1 cellular context compared by ENCODE assay signal in the genomic region with DNA sequence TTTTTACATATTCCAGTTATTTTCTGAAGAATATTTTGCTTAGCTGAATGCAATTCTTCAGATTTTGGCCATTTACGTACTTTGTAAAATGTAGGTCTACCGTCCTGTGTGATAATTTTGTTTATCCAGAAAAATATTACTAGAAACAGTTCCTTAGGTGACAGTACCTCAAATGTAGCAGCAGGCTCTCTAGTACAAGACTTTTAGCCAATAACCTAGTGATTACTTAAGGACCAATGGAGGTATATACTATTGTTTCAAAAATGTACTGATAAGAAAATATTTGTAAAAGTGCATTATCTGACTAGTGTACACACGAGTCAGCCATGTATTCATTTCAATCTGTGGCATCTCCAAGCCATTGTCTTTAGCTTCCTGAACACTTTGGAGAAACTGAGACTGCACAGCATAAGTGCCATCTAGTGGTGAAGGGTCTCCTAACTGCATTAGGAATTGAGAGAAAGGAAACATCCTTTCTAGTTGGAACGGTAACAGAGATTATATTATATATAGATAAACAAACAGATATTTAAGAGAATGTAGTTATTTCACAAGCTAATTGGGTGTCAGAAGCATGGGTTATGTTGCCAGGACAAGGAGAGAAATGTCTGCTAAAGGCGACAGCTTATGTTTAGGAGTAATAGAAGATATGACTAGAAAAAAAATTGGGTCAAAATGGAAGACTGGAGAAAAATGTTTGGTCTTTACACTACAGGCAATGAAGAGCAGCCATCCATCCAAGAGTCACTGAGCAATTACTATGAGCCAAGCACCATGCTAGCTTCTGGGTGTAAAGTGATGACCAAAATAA.
A peak's percentile ranks its signal among the peaks of the same experiment; 100 is the strongest.
TF ChIP-seq lines count a peak whose summit lies in the region.

No MANE protein-coding gene starts in this region.

TF ChIP-seq in HepG2, 621 proteins besides CTCF, POLR2A, EP300 and RAD21 (continued from another document and continues in another):
- TF ChIP-seq ATF6 (CRISPR knock-in tag; conservative IDR thresholded peaks at IDR 0.05), result no peak
- TF ChIP-seq ZSCAN29 (CRISPR knock-in tag; conservative IDR thresholded peaks at IDR 0.05), result no peak
- TF ChIP-seq ZNF703 (CRISPR knock-in tag; IDR thresholded peaks at IDR 0.05; ENCODE audit: borderline replicate concordance), result no peak
- TF ChIP-seq ZNF552 (CRISPR knock-in tag; IDR thresholded peaks at IDR 0.05; ENCODE audit: borderline replicate concordance), result no peak
- TF ChIP-seq FOXK1 (CRISPR knock-in tag; IDR thresholded peaks at IDR 0.05; ENCODE audit: borderline replicate concordance, low read depth), result 0 out of 2 replicates have a peak, but pooled peaks have one; percentile 31
- no peak for TF ChIP-seq TBP (CRISPR knock-in tag; IDR thresholded peaks at IDR 0.05)
- TF ChIP-seq ZBTB8A (CRISPR knock-in tag; IDR thresholded peaks at IDR 0.05; ENCODE audit: borderline replicate concordance, low read depth), result no peak
- TF ChIP-seq RFX1 (IDR thresholded peaks at IDR 0.05), result no peak
- TF ChIP-seq, protein P1, sequence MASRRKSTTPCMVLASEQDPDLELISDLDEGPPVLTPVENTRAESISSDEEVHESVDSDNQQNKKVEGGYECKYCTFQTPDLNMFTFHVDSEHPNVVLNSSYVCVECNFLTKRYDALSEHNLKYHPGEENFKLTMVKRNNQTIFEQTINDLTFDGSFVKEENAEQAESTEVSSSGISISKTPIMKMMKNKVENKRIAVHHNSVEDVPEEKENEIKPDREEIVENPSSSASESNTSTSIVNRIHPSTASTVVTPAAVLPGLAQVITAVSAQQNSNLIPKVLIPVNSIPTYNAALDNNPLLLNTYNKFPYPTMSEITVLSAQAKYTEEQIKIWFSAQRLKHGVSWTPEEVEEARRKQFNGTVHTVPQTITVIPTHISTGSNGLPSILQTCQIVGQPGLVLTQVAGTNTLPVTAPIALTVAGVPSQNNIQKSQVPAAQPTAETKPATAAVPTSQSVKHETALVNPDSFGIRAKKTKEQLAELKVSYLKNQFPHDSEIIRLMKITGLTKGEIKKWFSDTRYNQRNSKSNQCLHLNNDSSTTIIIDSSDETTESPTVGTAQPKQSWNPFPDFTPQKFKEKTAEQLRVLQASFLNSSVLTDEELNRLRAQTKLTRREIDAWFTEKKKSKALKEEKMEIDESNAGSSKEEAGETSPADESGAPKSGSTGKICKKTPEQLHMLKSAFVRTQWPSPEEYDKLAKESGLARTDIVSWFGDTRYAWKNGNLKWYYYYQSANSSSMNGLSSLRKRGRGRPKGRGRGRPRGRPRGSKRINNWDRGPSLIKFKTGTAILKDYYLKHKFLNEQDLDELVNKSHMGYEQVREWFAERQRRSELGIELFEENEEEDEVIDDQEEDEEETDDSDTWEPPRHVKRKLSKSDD (CRISPR knock-in tag; IDR thresholded peaks at IDR 0.05; ENCODE audit: low read depth), result no peak
- no peak for TF ChIP-seq ZNF17 (CRISPR knock-in tag; IDR thresholded peaks at IDR 0.05)
- peak; percentile 57; the same call in 1 of the 2 replicates for TF ChIP-seq PPARG (CRISPR knock-in tag; conservative IDR thresholded peaks at IDR 0.05)
- TF ChIP-seq IKZF5 (CRISPR knock-in tag; IDR thresholded peaks at IDR 0.05), result no peak
- no peak for TF ChIP-seq CREB1 (IDR thresholded peaks at IDR 0.05)
- TF ChIP-seq CREB1 (CRISPR knock-in tag; IDR thresholded peaks at IDR 0.05), result 0 out of 2 replicates have a peak, but pooled peaks have one; percentile 13
- TF ChIP-seq, protein P2, sequence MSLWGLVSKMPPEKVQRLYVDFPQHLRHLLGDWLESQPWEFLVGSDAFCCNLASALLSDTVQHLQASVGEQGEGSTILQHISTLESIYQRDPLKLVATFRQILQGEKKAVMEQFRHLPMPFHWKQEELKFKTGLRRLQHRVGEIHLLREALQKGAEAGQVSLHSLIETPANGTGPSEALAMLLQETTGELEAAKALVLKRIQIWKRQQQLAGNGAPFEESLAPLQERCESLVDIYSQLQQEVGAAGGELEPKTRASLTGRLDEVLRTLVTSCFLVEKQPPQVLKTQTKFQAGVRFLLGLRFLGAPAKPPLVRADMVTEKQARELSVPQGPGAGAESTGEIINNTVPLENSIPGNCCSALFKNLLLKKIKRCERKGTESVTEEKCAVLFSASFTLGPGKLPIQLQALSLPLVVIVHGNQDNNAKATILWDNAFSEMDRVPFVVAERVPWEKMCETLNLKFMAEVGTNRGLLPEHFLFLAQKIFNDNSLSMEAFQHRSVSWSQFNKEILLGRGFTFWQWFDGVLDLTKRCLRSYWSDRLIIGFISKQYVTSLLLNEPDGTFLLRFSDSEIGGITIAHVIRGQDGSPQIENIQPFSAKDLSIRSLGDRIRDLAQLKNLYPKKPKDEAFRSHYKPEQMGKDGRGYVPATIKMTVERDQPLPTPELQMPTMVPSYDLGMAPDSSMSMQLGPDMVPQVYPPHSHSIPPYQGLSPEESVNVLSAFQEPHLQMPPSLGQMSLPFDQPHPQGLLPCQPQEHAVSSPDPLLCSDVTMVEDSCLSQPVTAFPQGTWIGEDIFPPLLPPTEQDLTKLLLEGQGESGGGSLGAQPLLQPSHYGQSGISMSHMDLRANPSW (CRISPR knock-in tag; IDR thresholded peaks at IDR 0.05; ENCODE audit: borderline replicate concordance), result no peak
- no peak for TF ChIP-seq KDM4B (CRISPR knock-in tag; IDR thresholded peaks at IDR 0.05)
- 0 out of 2 replicates have a peak, but pooled peaks have one; percentile 33 for TF ChIP-seq ZNF331 (CRISPR knock-in tag; IDR thresholded peaks at IDR 0.05)
- no peak for TF ChIP-seq LBX2 (CRISPR knock-in tag; IDR thresholded peaks at IDR 0.05; ENCODE audit: borderline replicate concordance)
- TF ChIP-seq ZNF280D (CRISPR knock-in tag; IDR thresholded peaks at IDR 0.05), result no peak
- TF ChIP-seq ZNF737 (CRISPR knock-in tag; IDR thresholded peaks at IDR 0.05; ENCODE audit: borderline replicate concordance), result no peak
- no peak for TF ChIP-seq SOX6 (IDR thresholded peaks at IDR 0.05)
- TF ChIP-seq SOX6 (CRISPR knock-in tag; IDR thresholded peaks at IDR 0.05), result peak; percentile 65
- no peak for TF ChIP-seq ZNF841 (CRISPR knock-in tag; IDR thresholded peaks at IDR 0.05; ENCODE audit: borderline replicate concordance)
- TF ChIP-seq PAWR (CRISPR knock-in tag; IDR thresholded peaks at IDR 0.05; ENCODE audit: borderline replicate concordance), result no peak
- no peak for TF ChIP-seq ARHGAP35 (CRISPR knock-in tag; IDR thresholded peaks at IDR 0.05; ENCODE audit: borderline replicate concordance)
- no peak for TF ChIP-seq GTF2F1 (IDR thresholded peaks at IDR 0.05; ENCODE audit: low read length)
- TF ChIP-seq TRIM24 (CRISPR knock-in tag; IDR thresholded peaks at IDR 0.05), result no peak
- no peak for TF ChIP-seq ZFY (CRISPR knock-in tag; IDR thresholded peaks at IDR 0.05)
- no peak for TF ChIP-seq HNRNPL (IDR thresholded peaks at IDR 0.05; ENCODE audit: low read depth, low read length)
- TF ChIP-seq ZNF615 (CRISPR knock-in tag; IDR thresholded peaks at IDR 0.05; ENCODE audit: borderline replicate concordance), result no peak
- TF ChIP-seq ZSCAN22 (CRISPR knock-in tag; IDR thresholded peaks at IDR 0.05), result no peak
- no peak for TF ChIP-seq TGIF2 (CRISPR knock-in tag; IDR thresholded peaks at IDR 0.05)
- no peak for TF ChIP-seq ARID4A (CRISPR knock-in tag; IDR thresholded peaks at IDR 0.05; ENCODE audit: borderline replicate concordance)
- no peak for TF ChIP-seq ZNF263 (CRISPR knock-in tag; IDR thresholded peaks at IDR 0.05)
- no peak for TF ChIP-seq SP5 (CRISPR knock-in tag; IDR thresholded peaks at IDR 0.05; ENCODE audit: borderline replicate concordance, low read depth)
- no peak for TF ChIP-seq NR2C2 (CRISPR knock-in tag; IDR thresholded peaks at IDR 0.05; ENCODE audit: borderline replicate concordance)
- no peak for TF ChIP-seq ZNF816 (CRISPR knock-in tag; IDR thresholded peaks at IDR 0.05; ENCODE audit: borderline replicate concordance)
- TF ChIP-seq NR0B2 (CRISPR knock-in tag; IDR thresholded peaks at IDR 0.05), result no peak
- TF ChIP-seq NFE2L1 (CRISPR knock-in tag; IDR thresholded peaks at IDR 0.05; ENCODE audit: borderline replicate concordance), result no peak
- TF ChIP-seq RBM39 (IDR thresholded peaks at IDR 0.05; ENCODE audit: low read depth, low read length, poor library complexity, severe bottlenecking), result no peak
- TF ChIP-seq TMF1 (CRISPR knock-in tag; IDR thresholded peaks at IDR 0.05; ENCODE audit: low read depth), result no peak
- no peak for TF ChIP-seq ZNF83 (CRISPR knock-in tag; IDR thresholded peaks at IDR 0.05; ENCODE audit: borderline replicate concordance)
